ENCODE assay signal across 28 cellular contexts in the genomic region with DNA sequence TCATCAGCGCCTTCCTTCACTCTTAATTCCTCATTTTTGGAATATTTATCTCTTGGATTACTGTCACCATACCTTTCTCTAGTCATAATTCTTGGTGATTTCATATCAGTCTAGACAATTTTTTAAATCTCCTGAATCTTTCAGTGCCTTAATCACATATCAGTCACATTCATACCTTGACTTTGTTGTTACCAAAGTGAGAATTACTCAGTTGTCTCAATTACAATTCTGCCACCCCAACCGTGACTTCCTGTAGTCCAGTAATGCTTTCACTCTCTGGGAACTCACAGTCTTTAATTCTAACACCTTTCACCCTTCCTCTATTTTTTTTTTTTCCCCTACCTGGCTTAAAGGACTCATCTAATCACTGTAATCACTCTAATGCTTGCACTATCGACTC.
"Had no signal": no experiment of that assay in that cellular context is flagged by ENCODE, and none has a peak within 500 bp of the region (broad histone marks: within the 10 kb centered on the region; RNA-seq: fewer than 3 reads in every experiment).

No MANE protein-coding gene starts in this region.

- H3K27ac ChIP-seq: ascending aorta, breast epithelium, cardiac muscle cell, colonic mucosa, epithelial cell of prostate, esophagus squamous epithelium had no signal

- H3K27me3 ChIP-seq: ascending aorta, breast epithelium, cardiac muscle cell, colonic mucosa, esophagus squamous epithelium had no signal

- ATAC-seq: activated CD4-positive, alpha-beta T cell treated with anti-CD3 and anti-CD28 coated beads for 36 hours; activated naive CD4-positive, alpha-beta T cell treated with anti-CD3 and anti-CD28 coated beads, Interleukin-2, amount 50 U/mL, for 72 hours; activated T-cell treated with anti-CD3 and anti-CD28 coated beads, Interleukin-2, amount 50 U/mL, for 72 hours; T-helper 17 cell had no signal

- H3K9me3 ChIP-seq: ascending aorta, breast epithelium, colonic mucosa, esophagus squamous epithelium had no signal

- DNase-seq: activated CD4-positive, alpha-beta memory T cell treated with anti-CD3 and anti-CD28 coated beads, Interleukin-2, amount 10 ng/mL, durations not matched to agents 7 days and 5 days; activated CD4-positive, alpha-beta T cell treated with anti-CD3 and anti-CD28 coated beads for 36 hours; activated CD4-positive, alpha-beta T cell treated with anti-CD3 and anti-CD28 coated beads, Interleukin-2, amount 10 ng/mL, durations not matched to agents 24 days and 14 days; activated CD4-positive, alpha-beta T cell treated with anti-CD3 and anti-CD28 coated beads, Interleukin-2, amount 50 U/mL, for 4 hours; activated CD4-positive, CD25-positive, alpha-beta regulatory T cell; activated CD4-positive, CD25-positive, alpha-beta regulatory T cell treated with anti-CD3 and anti-CD28 coated beads, Interleukin-2, amount 50 U/mL, for 72 hours; activated CD8-positive, alpha-beta memory T cell treated with anti-CD3 and anti-CD28 coated beads, Interleukin-2, amount 50 U/mL, for 48 hours; activated gamma-delta T cell; activated naive CD4-positive, alpha-beta T cell; activated naive CD4-positive, alpha-beta T cell treated with anti-CD3 and anti-CD28 coated beads, Interleukin-2, amount 10 ng/mL, durations not matched to agents 7 days and 5 days; activated naive CD8-positive, alpha-beta T cell treated with anti-CD3 and anti-CD28 coated beads, Interleukin-2, amount 10 ng/mL, durations not matched to agents 7 days and 5 days; activated T-cell treated with anti-CD3 and anti-CD28 coated beads for 4 hours; activated T-cell treated with anti-CD3 and anti-CD28 coated beads, Interleukin-2, amount 50 U/mL, for 24 hours; activated T-cell treated with anti-CD3 and anti-CD28 coated beads, Interleukin-2, amount 50 U/mL, for 72 hours; central memory CD4-positive, alpha-beta T cell; cerebellar nuclear complex; colonic mucosa; effector CD8-positive, alpha-beta T cell; esophagus squamous epithelium; head of caudate nucleus; T-helper 1 cell; T-helper 17 cell; T1000 had no signal

- H3K36me3 ChIP-seq: ascending aorta, breast epithelium, cardiac muscle cell, colonic mucosa, esophagus squamous epithelium had no signal

- H3K4me3 ChIP-seq: ascending aorta, breast epithelium, cardiac muscle cell, colonic mucosa, esophagus squamous epithelium had no signal

- H3K4me1 ChIP-seq: ascending aorta, breast epithelium, colonic mucosa, esophagus squamous epithelium had no signal
